11 cellular contexts compared by ENCODE assay signal in the genomic region with DNA sequence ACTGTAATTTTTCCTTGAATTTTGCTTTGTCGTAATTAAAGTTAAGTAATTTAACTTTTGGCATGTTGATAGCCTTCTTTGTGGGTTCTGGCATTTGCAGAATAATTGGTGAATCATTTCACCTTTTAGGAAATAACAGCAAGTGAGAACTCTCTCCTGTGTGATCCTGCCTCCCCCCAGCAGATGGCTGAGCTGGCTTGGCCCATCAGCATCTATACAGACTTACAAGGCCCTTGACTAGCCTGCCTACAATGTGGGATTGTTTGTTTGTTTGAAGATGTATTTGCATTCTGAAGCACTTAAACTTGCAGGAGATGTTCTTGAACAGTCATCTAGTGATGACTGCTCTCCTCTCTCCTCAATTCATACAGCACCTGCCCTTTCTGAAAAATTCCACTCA. TPM values are rescaled to one million over a fixed set of nuclear protein-coding genes. Genes with fewer than 3 reads are reported as not detected.
DNase-seq lines count a peak whose midpoint lies in the region; ATAC-seq and TF ChIP-seq lines count a peak whose summit lies in the region.
"Had no signal": no experiment of that assay in that cellular context is flagged by ENCODE, and none has a peak within 500 bp of the region (broad histone marks: within the 10 kb centered on the region; RNA-seq: fewer than 3 reads in every experiment).

No MANE protein-coding gene starts in this region.

- H3K4me2 ChIP-seq in fibroblast of lung (ENCODE audit: extremely low read depth, insufficient read depth, low read length) = no peak overlapping the region

- H3K9me3 Mint-ChIP-seq in CD14-positive monocyte = no peaks in the 10 kb centered on the region

- no peak for TF ChIP-seq POLR2A in heart left ventricle (IDR thresholded peaks at IDR 0.05)

- H3K79me2 ChIP-seq in fibroblast of lung (ENCODE audit: control insufficient read depth, insufficient read depth, low read length) = no peaks in the 10 kb centered on the region

- H3K4me1 Mint-ChIP-seq in CD14-positive monocyte = peaks cover 8% of the 10 kb centered on the region

- H3K9me3 ChIP-seq in fibroblast of lung (ENCODE audit: control insufficient read depth, insufficient read depth, low read depth, low read length) (no peaks in the 10 kb centered on the region), heart left ventricle (no peaks in the 10 kb centered on the region), HAP-1 (no peaks in the 10 kb centered on the region)
- H3K9me3 ChIP-seq: heart right ventricle, SJCRH30 had no signal

- in situ Hi-C loops in HAP-1 (cut with MboI; ENCODE audit: low sequenced_read_pairs) = no loop called here

- no peak overlapping the region for H3K9ac ChIP-seq in fibroblast of lung (ENCODE audit: insufficient read depth, low read length)

- no peak overlapping the region for H3K27ac ChIP-seq in fibroblast of lung (ENCODE audit: insufficient read depth, low read length)
- H3K27ac ChIP-seq in heart left ventricle = no peak overlapping the region
- H3K27ac ChIP-seq: heart right ventricle, SJCRH30, skin epidermis had no signal

- H3K36me3 ChIP-seq in GM06990 (ENCODE audit: control insufficient read depth, insufficient read depth, low read length) (peaks cover 10% of the 10 kb centered on the region), fibroblast of lung (ENCODE audit: control insufficient read depth, insufficient read depth, low read length) (peaks cover 4% of the 10 kb centered on the region), heart left ventricle (peaks cover 0 to 80% (median 54%) of the 10 kb centered on the region in 9 donors), HAP-1 (replicated peaks) (peaks cover 16% of the 10 kb centered on the region)

- intact Hi-C loops in CD14-positive monocyte (cut with micrococcal nuclease) (loop anchor here in 1 of 2 donors (10.0 kb wide), 1 partner anchor 92 kb away; no protein-coding TSS in a partner anchor), heart left ventricle (cut with DNase I) (loop anchor here in 1 of 10 donors (5.0 kb wide), 1 partner anchor 54 kb away; a partner anchor contains a TSS)

- peaks cover 51 to 66% of the 10 kb centered on the region in 2 donors for H3K36me3 Mint-ChIP-seq in CD14-positive monocyte

- no peaks in the 10 kb centered on the region for H3K27me3 Mint-ChIP-seq in CD14-positive monocyte (ENCODE audit: low read depth in 3 of 3)

- no peak overlapping the region for H3K27ac Mint-ChIP-seq in CD14-positive monocyte

- no peak for ATAC-seq in GM18909 (IDR thresholded peaks at IDR 0.05; ENCODE audit: poor library complexity, unreplicated experiment)
- ATAC-seq in heart left ventricle = no peak
- ATAC-seq: heart right ventricle had no signal

- H3K4me1 ChIP-seq in fibroblast of lung (ENCODE audit: control insufficient read depth, extremely low read depth, insufficient read depth, low read length) (no peaks in the 10 kb centered on the region), heart left ventricle (peaks cover 0 to 23% (median 2%) of the 10 kb centered on the region in 12 donors), HAP-1 (no peaks in the 10 kb centered on the region)
- H3K4me1 ChIP-seq: SJCRH30 had no signal

- DNase-seq in AG08395 (ENCODE audit: low spot score) (peak; percentile 29), GM06990 (ENCODE audit: extremely low read depth, insufficient read length) (no peak), RKO (ENCODE audit: low spot score) (peak; percentile 9), fibroblast of lung (ENCODE audit: low read depth in 2 of 2) (peak in 1 of 2 donors; percentile 44), CD14-positive monocyte (ENCODE audit: low spot score) (no peak), heart left ventricle (no peak), HAP-1 (ENCODE audit: low spot score in 2 of 2) (no peak)
- DNase-seq: heart right ventricle, SJCRH30 had no signal

- WGBS in heart left ventricle, 4 donors = 93 to 98% (median 97%) methylated on average over 1 of the region's 1 CpG

- TF ChIP-seq CTCF in GM06990 (IDR thresholded peaks at IDR 0.05; ENCODE audit: insufficient read depth, low read length, poor library complexity, severe bottlenecking) (peak; percentile 2), fibroblast of lung (conservative IDR thresholded peaks at IDR 0.05 in 1 of 2, IDR thresholded peaks at IDR 0.05 in 1 of 2; ENCODE audit: low read depth in 1 of 2, low read length in 2 of 2) (peak; percentile 18 to 24), CD14-positive monocyte (IDR thresholded peaks at IDR 0.05) (no peak), heart left ventricle (IDR thresholded peaks at IDR 0.05) (no peak)

- no peak overlapping the region for H3K4me3 ChIP-seq in GM06990 (replicated peaks; ENCODE audit: low read depth, low read length)
- H3K4me3 ChIP-seq in fibroblast of lung (replicated peaks in 1 of 4; ENCODE audit: control extremely low read depth in 1 of 4, insufficient read depth in 1 of 4, low read depth in 3 of 4, low read length in 4 of 4) = no peak overlapping the region
- no peak overlapping the region for H3K4me3 ChIP-seq in heart left ventricle
- no peak overlapping the region for H3K4me3 ChIP-seq in HAP-1
- H3K4me3 ChIP-seq: heart right ventricle, SJCRH30, skin epidermis had no signal

- no peak overlapping the region for H2AFZ ChIP-seq in fibroblast of lung (ENCODE audit: low read length)

- no peak overlapping the region for H3K4me3 Mint-ChIP-seq in CD14-positive monocyte

- H3K27me3 ChIP-seq in GM06990 (replicated peaks; ENCODE audit: control insufficient read depth, insufficient read depth, low read length) (no peaks in the 10 kb centered on the region), fibroblast of lung (ENCODE audit: control insufficient read depth, insufficient read depth, low read length) (no peaks in the 10 kb centered on the region), heart left ventricle (no peaks in the 10 kb centered on the region), HAP-1 (ENCODE audit: low read depth) (no peaks in the 10 kb centered on the region)
- H3K27me3 ChIP-seq: heart right ventricle, SJCRH30 had no signal

- no peaks in the 10 kb centered on the region for H4K20me1 ChIP-seq in fibroblast of lung (ENCODE audit: control insufficient read depth, extremely low read depth, insufficient read depth, low read length)

RNA-seq across cellular contexts. Expression of a gene that starts 55.9 kb away (rescaled TPM):
- total RNA-seq in fibroblast of lung = 16.9 and 17.5 TPM in 2 replicates
- polyA plus RNA-seq in fibroblast of lung = 12.4 and 14.2 TPM in 2 replicates
- 11.1 and 12.0 TPM in 2 replicates for polyA plus RNA-seq in fibroblast of lung (2012)
- 0.48 and 1.9 TPM in 2 replicates for polyA minus RNA-seq in fibroblast of lung (ENCODE audit: low replicate concordance)
- 1 to 10 TPM; 2.6 to 4.1 TPM for polyA plus RNA-seq in CD14-positive monocyte
- total RNA-seq in heart left ventricle = 10 to 100 TPM; 11.2 to 21.0 (median 14.6) TPM
- 10 to 100 TPM in 1 of 2 donors, 1 to 10 TPM in 1; 5.8 to 11.8 TPM for polyA plus RNA-seq in heart left ventricle

RNA-seq across cellular contexts. Expression of a gene that starts 56.8 kb away (rescaled TPM):
- total RNA-seq in fibroblast of lung (6.9 and 7.3 TPM in 2 replicates), heart left ventricle (10 to 100 TPM in 8 of 9 donors, 1 to 10 TPM in 1; 9.9 to 17.4 (median 13.3) TPM)
- polyA plus RNA-seq in fibroblast of lung (12.5 and 21.0 TPM in 2 replicates), CD14-positive monocyte (10 to 100 TPM; 14.6 to 18.5 TPM), heart left ventricle (10 to 100 TPM in 1 of 2 donors, 1 to 10 TPM in 1; 9.0 to 15.4 TPM)
- 11.2 and 18.5 TPM in 2 replicates for polyA plus RNA-seq in fibroblast of lung (2012)
- polyA minus RNA-seq in fibroblast of lung (ENCODE audit: low replicate concordance) = 20.5 and 33.9 TPM in 2 replicates

Comparison
In these comparisons a context has a peak if more than half of its experiments do, and no peak if none do; other contexts are left out.
1. DNase-seq: peak in AG08395 (single experiment) and RKO (single experiment); none in GM06990 (single experiment), CD14-positive monocyte (single experiment), heart left ventricle (0 of 5) and HAP-1 (0 of 2).
2. CTCF ChIP-seq: peak in GM06990 (single experiment) and fibroblast of lung (2 of 2); none in CD14-positive monocyte (single experiment) and heart left ventricle (0 of 12).